ENCODE assay signal across 25 cellular contexts in genomic region chr15:74506515-74506840, GRCh38.
"Had no signal": no experiment of that assay in that cellular context is flagged by ENCODE, and none has a peak within 500 bp of the region (broad histone marks: within the 10 kb centered on the region; RNA-seq: fewer than 3 reads in every experiment).

No MANE protein-coding gene starts in this region.

- H3K4me1 ChIP-seq: adrenal gland, body of pancreas, esophagus squamous epithelium, gastroesophageal sphincter had no signal

- H3K27ac ChIP-seq: adrenal gland, body of pancreas, epithelial cell of prostate, esophagus squamous epithelium, gastroesophageal sphincter, heart right ventricle had no signal

- H3K4me1 Mint-ChIP-seq: activated naive CD4-positive, alpha-beta T cell treated with anti-CD3 and anti-CD28 coated beads, Interleukin-2, amount 50 U/mL, for 24 hours; activated naive CD8-positive, alpha-beta T cell treated with anti-CD3 and anti-CD28 coated beads for 36 hours; activated naive CD8-positive, alpha-beta T cell treated with anti-CD3 and anti-CD28 coated beads, Interleukin-2, amount 50 U/mL, for 24 hours had no signal

- H3K4me3 Mint-ChIP-seq: activated CD8-positive, alpha-beta T cell treated with anti-CD3 and anti-CD28 coated beads for 36 hours; activated naive CD4-positive, alpha-beta T cell treated with anti-CD3 and anti-CD28 coated beads for 36 hours; activated naive CD4-positive, alpha-beta T cell treated with anti-CD3 and anti-CD28 coated beads, Interleukin-2, amount 50 U/mL, for 24 hours; activated naive CD8-positive, alpha-beta T cell treated with anti-CD3 and anti-CD28 coated beads for 36 hours; activated naive CD8-positive, alpha-beta T cell treated with anti-CD3 and anti-CD28 coated beads, Interleukin-2, amount 50 U/mL, for 24 hours; activated T-cell treated with anti-CD3 and anti-CD28 coated beads, Interleukin-2, amount 50 U/mL, for 4 hours had no signal

- H3K4me3 ChIP-seq: adrenal gland, body of pancreas, esophagus squamous epithelium, gastroesophageal sphincter, heart right ventricle had no signal

- H3K27me3 ChIP-seq: adrenal gland, body of pancreas, esophagus squamous epithelium, gastroesophageal sphincter, heart right ventricle had no signal

- H3K9me3 ChIP-seq: adrenal gland, body of pancreas, esophagus squamous epithelium, gastroesophageal sphincter, heart right ventricle had no signal

- H3K36me3 ChIP-seq: adrenal gland, gastroesophageal sphincter, heart right ventricle had no signal

- H3K27ac Mint-ChIP-seq: activated CD8-positive, alpha-beta T cell treated with anti-CD3 and anti-CD28 coated beads for 36 hours; activated naive CD4-positive, alpha-beta T cell treated with anti-CD3 and anti-CD28 coated beads for 36 hours; activated naive CD4-positive, alpha-beta T cell treated with anti-CD3 and anti-CD28 coated beads, Interleukin-2, amount 50 U/mL, for 24 hours; activated naive CD8-positive, alpha-beta T cell treated with anti-CD3 and anti-CD28 coated beads for 36 hours; activated naive CD8-positive, alpha-beta T cell treated with anti-CD3 and anti-CD28 coated beads, Interleukin-2, amount 50 U/mL, for 24 hours; activated T-helper 2 cell treated with anti-CD3 and anti-CD28 coated beads, Interferon-gamma antibody, Interleukin-2, Interleukin-4, amounts not matched to agents 10 μg/mL and 5 μg/mL and 100 μg/mL, durations not matched to agents 14 hours and 24 hours and 36 hours had no signal

- H3K27me3 Mint-ChIP-seq: activated CD8-positive, alpha-beta T cell treated with anti-CD3 and anti-CD28 coated beads for 36 hours; activated naive CD4-positive, alpha-beta T cell treated with anti-CD3 and anti-CD28 coated beads, Interleukin-2, amount 50 U/mL, for 24 hours; activated naive CD8-positive, alpha-beta T cell treated with anti-CD3 and anti-CD28 coated beads for 36 hours; activated naive CD8-positive, alpha-beta T cell treated with anti-CD3 and anti-CD28 coated beads, Interleukin-2, amount 50 U/mL, for 24 hours had no signal

- DNase-seq: activated CD4-positive, alpha-beta T cell treated with anti-CD3 and anti-CD28 coated beads for 48 hours; activated CD4-positive, alpha-beta T cell treated with anti-CD3 and anti-CD28 coated beads, Interleukin-2, amount 50 U/mL, for 1 hour; activated CD4-positive, alpha-beta T cell treated with anti-CD3 and anti-CD28 coated beads, Interleukin-2, amount 50 U/mL, for 48 hours; activated CD8-positive, alpha-beta memory T cell treated with anti-CD3 and anti-CD28 coated beads for 24 hours; activated CD8-positive, alpha-beta T cell treated with anti-CD3 and anti-CD28 coated beads for 36 hours; activated effector memory CD4-positive, alpha-beta T cell treated with anti-CD3 and anti-CD28 coated beads, Interleukin-2, amount 50 U/mL, for 16 hours; activated naive CD4-positive, alpha-beta T cell treated with anti-CD3 and anti-CD28 coated beads for 36 hours; activated naive CD8-positive, alpha-beta T cell treated with anti-CD3 and anti-CD28 coated beads for 36 hours; activated naive CD8-positive, alpha-beta T cell treated with anti-CD3 and anti-CD28 coated beads, Interleukin-2, amount 50 U/mL, for 24 hours; activated T-cell treated with anti-CD3 and anti-CD28 coated beads, Interleukin-2, amount 50 U/mL, for 4 hours; adrenal gland; amygdala; aorta; body of pancreas; cortex of kidney; effector CD8-positive, alpha-beta T cell; esophagus squamous epithelium; foreskin melanocyte; heart right ventricle; T-helper 1 cell; T-helper 2 cell had no signal

- ATAC-seq: activated CD8-positive, alpha-beta T cell treated with anti-CD3 and anti-CD28 coated beads for 36 hours; activated naive CD8-positive, alpha-beta T cell treated with anti-CD3 and anti-CD28 coated beads, Interleukin-2, amount 50 U/mL, for 24 hours; activated T-cell treated with anti-CD3 and anti-CD28 coated beads, Interleukin-2, amount 50 U/mL, for 4 hours; body of pancreas; gastroesophageal sphincter; heart right ventricle had no signal

- H3K9me3 Mint-ChIP-seq: activated CD8-positive, alpha-beta T cell treated with anti-CD3 and anti-CD28 coated beads for 36 hours; activated naive CD4-positive, alpha-beta T cell treated with anti-CD3 and anti-CD28 coated beads for 36 hours; activated naive CD4-positive, alpha-beta T cell treated with anti-CD3 and anti-CD28 coated beads, Interleukin-2, amount 50 U/mL, for 24 hours; activated naive CD8-positive, alpha-beta T cell treated with anti-CD3 and anti-CD28 coated beads for 36 hours; activated naive CD8-positive, alpha-beta T cell treated with anti-CD3 and anti-CD28 coated beads, Interleukin-2, amount 50 U/mL, for 24 hours; activated T-cell treated with anti-CD3 and anti-CD28 coated beads, Interleukin-2, amount 50 U/mL, for 4 hours; activated T-helper 2 cell treated with anti-CD3 and anti-CD28 coated beads, Interferon-gamma antibody, Interleukin-2, Interleukin-4, amounts not matched to agents 10 μg/mL and 5 μg/mL and 100 μg/mL, durations not matched to agents 14 hours and 24 hours and 36 hours had no signal
